Comparison of ENCODE assay signal across 7 cellular contexts in genomic region chr7:134645935-134646334, GRCh38. TPM values are rescaled to one million over a fixed set of nuclear protein-coding genes. Genes with fewer than 3 reads are reported as not detected.
DNase-seq lines count a peak whose midpoint lies in the region; ATAC-seq and TF ChIP-seq lines count a peak whose summit lies in the region.

No MANE protein-coding gene starts in this region.

- in situ Hi-C loops in Panc1 (cut with HindIII; ENCODE audit: low pct_unique_long_range_greater_than_20kb, low sequenced_read_pairs) = no loop called here

- TF ChIP-seq CTCF in Panc1 (IDR thresholded peaks at IDR 0.05) (no peak), fibroblast of the aortic adventitia (IDR thresholded peaks at IDR 0.05; ENCODE audit: insufficient read depth, low read length) (no peak)

- H3K27ac ChIP-seq in Panc1 (ENCODE audit: low read length) = peak overlapping the region; percentile 97

- CTCF ChIA-PET in Panc1 (lab: Charles Lee) = interaction anchor here (0.8 kb wide), 1 partner anchor 16 kb away, joined by 3 read pairs; no protein-coding TSS in a partner anchor

- intact Hi-C loops in Panc1 (cut with micrococcal nuclease; ENCODE audit: unreplicated experiment) = no loop called here

- no peak for ATAC-seq in Panc1

- H3K9me3 ChIP-seq in Panc1 (ENCODE audit: control insufficient read depth, insufficient read depth, low read depth, low read length) (no peaks in the 10 kb centered on the region), skeletal muscle satellite cell (replicated peaks; ENCODE audit: low read length) (no peaks in the 10 kb centered on the region)

- H3K4me1 ChIP-seq in Panc1 (ENCODE audit: control insufficient read depth, insufficient read depth, low read length) = peaks cover 6% of the 10 kb centered on the region; the same call in 1 of the 2 replicates
- peaks cover 29% of the 10 kb centered on the region for H3K4me1 ChIP-seq in skeletal muscle satellite cell (ENCODE audit: control insufficient read depth, insufficient read depth, low read length)

- TSS peak; percentile 98 for BruUV-seq in Panc1 (replicated peaks; lab: Mats Ljungman, UMichigan)

- H3K36me3 ChIP-seq in Panc1 (ENCODE audit: control insufficient read depth, insufficient read depth, low read length) (no peaks in the 10 kb centered on the region; the same call in 1 of the 2 replicates), skeletal muscle satellite cell (ENCODE audit: insufficient read depth, low read length) (no peaks in the 10 kb centered on the region)

- peak overlapping the region; percentile 93 for H3K9ac ChIP-seq in skeletal muscle satellite cell (ENCODE audit: low read depth, low read length)

- POLR2A ChIA-PET in Panc1 (lab: Charles Lee) = no interaction called here

- peak overlapping the region; percentile 85 for H3K4me2 ChIP-seq in skeletal muscle satellite cell (ENCODE audit: low read length)

- H3K4me3 ChIP-seq in GM08714 (ENCODE audit: low read length) (peak overlapping the region; percentile 83), Panc1 (ENCODE audit: low read depth in 2 of 2, low read length in 2 of 2) (peak overlapping the region; percentile 70 to 98), fibroblast of the aortic adventitia (ENCODE audit: low read depth, low read length) (peak overlapping the region; percentile 74), skeletal muscle satellite cell (ENCODE audit: low read length) (peak overlapping the region; percentile 77)

- DNase-seq in Panc1 (ENCODE audit: low read depth, low spot score) (no peak), fibroblast of the aortic adventitia (ENCODE audit: low read depth) (peak; percentile 53), mesenteric fat pad (ENCODE audit: low spot score) (no peak), GOT3 (lab: John Stamatoyannopoulos, UW) (no peak), NAMALWA (ENCODE audit: low spot score) (no peak)

- no peaks in the 10 kb centered on the region; the same call in 1 of the 2 replicates for H3K27me3 ChIP-seq in Panc1 (ENCODE audit: control insufficient read depth, insufficient read depth, low read length)
- no peaks in the 10 kb centered on the region for H3K27me3 ChIP-seq in skeletal muscle satellite cell (ENCODE audit: control insufficient read depth, insufficient read depth, low read length)

RNA-seq across cellular contexts. Expression of gene BPGM, which starts 0.7 kb away (rescaled TPM):
- 10.7 TPM for total RNA-seq in Panc1 (2021; ENCODE audit: unreplicated experiment)
- polyA plus RNA-seq in Panc1 (2012; ENCODE audit: insufficient read length) = 8.6 TPM
- 20.0 and 52.4 TPM in 2 replicates for total RNA-seq in fibroblast of the aortic adventitia (ENCODE audit: low replicate concordance)
- 30.2 and 37.8 TPM in 2 replicates for total RNA-seq in skeletal muscle satellite cell (2012; rRNA removed)
- total RNA-seq in mesenteric fat pad = 12.4 TPM
